Comparison of ENCODE assay signal across 18 cellular contexts in genomic region chr6:83804886-83805285, GRCh38. TPM values are rescaled to one million over a fixed set of nuclear protein-coding genes. Genes with fewer than 3 reads are reported as not detected.
DNase-seq lines count a peak whose midpoint lies in the region; ATAC-seq and TF ChIP-seq lines count a peak whose summit lies in the region.
"Had no signal": no experiment of that assay in that cellular context is flagged by ENCODE, and none has a peak within 500 bp of the region (broad histone marks: within the 10 kb centered on the region; RNA-seq: fewer than 3 reads in every experiment).

No MANE protein-coding gene starts in this region.

- no TSS peak for BruUV-seq in PC-3 (replicated peaks; lab: Mats Ljungman, UMichigan)

- no peaks in the 10 kb centered on the region for H4K20me1 ChIP-seq in PC-3 (ENCODE audit: low read length)
- H4K20me1 ChIP-seq: BLaER1 treated with 17β-estradiol and CSF1 and Interleukin-3, amounts not matched to agents 10 nM and 100 nM had no signal

- POLR2A ChIA-PET in PC-3 (lab: Charles Lee; ENCODE audit: unreplicated experiment) = interaction anchor here (0.6 kb wide), 1 partner anchor 49 kb away, joined by 4 read pairs; no protein-coding TSS in a partner anchor

- no peaks in the 10 kb centered on the region for H3K9me2 ChIP-seq in PC-3 (replicated peaks; ENCODE audit: low read length)

- no peak overlapping the region for H3K9ac ChIP-seq in PC-3 (ENCODE audit: low read length)
- H3K9ac ChIP-seq: BLaER1 treated with 17β-estradiol and CSF1 and Interleukin-3, amounts not matched to agents 10 nM and 100 nM had no signal

- no peak for ATAC-seq in PC-3
- ATAC-seq in GM19351 (IDR thresholded peaks at IDR 0.05; ENCODE audit: unreplicated experiment) = no peak
- ATAC-seq: Panc1 had no signal

- no peaks in the 10 kb centered on the region for H3F3A ChIP-seq in PC-3 (ENCODE audit: low read length, unreplicated experiment)

- CTCF ChIA-PET in PC-3 (lab: Charles Lee) = interaction anchor here (0.5 to 1.2 kb wide), 3 partner anchors 70 to 190 kb away, joined by 3 to 7 read pairs (median 4); no protein-coding TSS in a partner anchor

- no peak overlapping the region for H3K27ac ChIP-seq in PC-3 (ENCODE audit: low read length)
- H3K27ac ChIP-seq: BLaER1 treated with 17β-estradiol and CSF1 and Interleukin-3, amounts not matched to agents 10 nM and 100 nM had no signal

- intact Hi-C loops in PC-3 (cut with micrococcal nuclease) = no loop called here

- TF ChIP-seq CTCF in BE2C (IDR thresholded peaks at IDR 0.05; ENCODE audit: low read depth, low read length) (peak; percentile 20; the same call in 1 of the 2 replicates), PC-3 (conservative IDR thresholded peaks at IDR 0.05; ENCODE audit: low read depth, low read length) (peak; percentile 34; the same call in 1 of the 2 replicates), neural crest cell (conservative IDR thresholded peaks at IDR 0.05) (peak; percentile 27)

- H3K36me3 ChIP-seq in BE2C (no peaks in the 10 kb centered on the region), H7 (replicated peaks; ENCODE audit: control insufficient read depth, insufficient read depth, low read length) (no peaks in the 10 kb centered on the region), PC-3 (ENCODE audit: low read depth, low read length) (no peaks in the 10 kb centered on the region)
- H3K36me3 ChIP-seq: BLaER1 treated with 17β-estradiol and CSF1 and Interleukin-3, amounts not matched to agents 10 nM and 100 nM had no signal

- H3K4me3 ChIP-seq in BE2C (ENCODE audit: low read depth, low read length) (no peak overlapping the region), H7 (ENCODE audit: insufficient read depth, low read depth, low read length) (no peak overlapping the region), PC-3 (ENCODE audit: low read length) (no peak overlapping the region)
- H3K4me3 ChIP-seq: BLaER1 treated with 17β-estradiol and CSF1 and Interleukin-3, amounts not matched to agents 10 nM and 100 nM had no signal

- no peaks in the 10 kb centered on the region for H3K36me3 Mint-ChIP-seq in neural crest cell (ENCODE audit: low read depth)

- DNase-seq in BE2C (no peak), H7 (peak; percentile 24), PC-3 (no peak), neural crest cell (ENCODE audit: low read depth, low spot score) (no peak), SK-N-DZ (ENCODE audit: low spot score) (no peak), occipital lobe (lab: John Stamatoyannopoulos, UW) (no peak)
- DNase-seq: DMS79, Karpas-422, NCI-H1417, NCI-H2029, NCI-H510A treated with DMSO at 0.1 percent for 48 hours, Right ventricle myocardium superior, T-helper 2 cell had no signal

- peaks cover 7% of the 10 kb centered on the region for H3K4me1 Mint-ChIP-seq in neural crest cell

- H3K27me3 ChIP-seq in BE2C (no peaks in the 10 kb centered on the region), H7 (ENCODE audit: control insufficient read depth, insufficient read depth, low read length) (no peaks in the 10 kb centered on the region), PC-3 (ENCODE audit: low read length) (no peaks in the 10 kb centered on the region)
- H3K27me3 ChIP-seq: BLaER1 treated with 17β-estradiol and CSF1 and Interleukin-3, amounts not matched to agents 10 nM and 100 nM had no signal

- H3K27me3 Mint-ChIP-seq in neural crest cell (ENCODE audit: low read depth) = no peaks in the 10 kb centered on the region

- H3K9me3 Mint-ChIP-seq in neural crest cell = peaks cover 5% of the 10 kb centered on the region

- no peaks in the 10 kb centered on the region for H3K9me3 ChIP-seq in BE2C
- no peaks in the 10 kb centered on the region for H3K9me3 ChIP-seq in PC-3 (ENCODE audit: low read length)
- H3K9me3 ChIP-seq: BLaER1 treated with 17β-estradiol and CSF1 and Interleukin-3, amounts not matched to agents 10 nM and 100 nM had no signal

- no peaks in the 10 kb centered on the region for H3K79me2 ChIP-seq in PC-3 (ENCODE audit: low read length)

- no peak overlapping the region for H2AFZ ChIP-seq in PC-3 (ENCODE audit: low read length)

- H3K4me1 ChIP-seq in BE2C (no peaks in the 10 kb centered on the region), PC-3 (ENCODE audit: insufficient read depth, low read length) (no peaks in the 10 kb centered on the region)
- H3K4me1 ChIP-seq: BLaER1 treated with 17β-estradiol and CSF1 and Interleukin-3, amounts not matched to agents 10 nM and 100 nM had no signal

- no peak overlapping the region for H3K27ac Mint-ChIP-seq in neural crest cell (ENCODE audit: unreplicated experiment)

- no peak overlapping the region for H3K4me3 Mint-ChIP-seq in neural crest cell

- no peak overlapping the region for H3K4me2 ChIP-seq in PC-3 (ENCODE audit: low read length)
- H3K4me2 ChIP-seq: BLaER1 treated with 17β-estradiol and CSF1 and Interleukin-3, amounts not matched to agents 10 nM and 100 nM had no signal

RNA-seq across cellular contexts. Expression of gene RIPPLY2, which starts 48.3 kb away (rescaled TPM):
- 28.9 TPM for polyA plus RNA-seq in BE2C (2012; ENCODE audit: insufficient read depth, insufficient read length, low read depth)
- total RNA-seq in H7 (2014; rRNA removed; shearing (Covaris generic)) = 0.33 and 0.90 TPM in 2 replicates
- not detected in 2 replicates for total RNA-seq in PC-3 (2014; rRNA removed)
- 0.66 and 0.72 TPM in 2 replicates for total RNA-seq in neural crest cell
- 21.8 and 27.0 TPM in 2 replicates for polyA plus RNA-seq in SK-N-DZ (2014; cell fraction: cytosol; rRNA removed)
- polyA plus RNA-seq in SK-N-DZ (2014; cell fraction: nucleus; rRNA removed) = 11.6 and 16.2 TPM in 2 replicates
- 12.9 TPM for total RNA-seq in occipital lobe
- total RNA-seq: H4, Right ventricle myocardium superior had no signal
- polyA plus RNA-seq: AG04450 had no signal

RNA-seq across cellular contexts. Expression of gene CYB5R4, which starts 54.6 kb away (rescaled TPM):
- polyA plus RNA-seq in BE2C (2012; ENCODE audit: insufficient read depth, insufficient read length, low read depth) = 10.7 TPM
- total RNA-seq in H7 (2014; rRNA removed; shearing (Covaris generic)) = 12.2 and 12.7 TPM in 2 replicates
- total RNA-seq in PC-3 (2014; rRNA removed) (5.1 and 5.6 TPM in 2 replicates), neural crest cell (14.6 and 17.3 TPM in 2 replicates), occipital lobe (13.7 TPM)
- 15.2 and 15.4 TPM in 2 replicates for polyA plus RNA-seq in SK-N-DZ (2014; cell fraction: cytosol; rRNA removed)
- 20.8 and 25.6 TPM in 2 replicates for polyA plus RNA-seq in SK-N-DZ (2014; cell fraction: nucleus; rRNA removed)
